ENCODE assay signal across 15 cellular contexts in the genomic region with DNA sequence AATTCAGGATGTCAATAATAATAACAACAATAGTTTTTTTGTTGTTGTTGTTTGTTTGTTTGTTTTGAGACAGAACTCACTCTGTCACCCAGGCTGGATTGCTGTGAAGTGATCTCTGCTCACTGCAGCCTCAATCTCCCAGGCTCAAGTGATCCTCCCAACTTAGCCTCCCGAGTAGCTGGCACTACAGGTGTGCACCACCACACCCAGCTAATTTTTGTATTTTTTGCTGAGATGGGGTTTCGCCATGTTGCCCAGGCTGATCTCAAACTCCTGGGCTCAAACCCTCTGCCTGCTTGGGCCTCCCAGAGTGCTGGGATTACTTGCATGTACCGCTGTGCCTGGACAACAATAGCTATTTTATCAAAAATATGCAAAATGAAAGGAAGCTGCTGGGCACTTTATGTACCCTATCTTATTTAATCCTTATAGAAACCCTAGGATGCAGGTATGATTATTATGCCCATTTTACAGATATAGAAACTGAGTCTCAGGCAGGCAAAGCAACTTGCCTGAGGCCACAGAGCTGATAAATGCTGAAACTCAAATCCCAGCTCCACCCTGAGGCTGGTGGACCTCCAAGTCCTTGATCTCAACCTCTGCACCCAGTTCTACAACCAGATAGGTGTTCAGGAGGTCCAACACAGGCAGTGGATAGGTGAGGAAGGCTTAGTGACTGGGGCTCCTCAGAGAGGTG. TPM values are rescaled to one million over a fixed set of nuclear protein-coding genes. Genes with fewer than 3 reads are reported as not detected.
DNase-seq lines count a peak whose midpoint lies in the region; ATAC-seq and TF ChIP-seq lines count a peak whose summit lies in the region.
"Had no signal": no experiment of that assay in that cellular context is flagged by ENCODE, and none has a peak within 500 bp of the region (broad histone marks: within the 10 kb centered on the region; RNA-seq: fewer than 3 reads in every experiment).

No MANE protein-coding gene starts in this region.

- H3K4me3 Mint-ChIP-seq in WTC11 = no peak overlapping the region
- no peak overlapping the region for H3K4me3 Mint-ChIP-seq in effector memory CD8-positive, alpha-beta T cell
- H3K4me3 Mint-ChIP-seq: B cell; CD4-positive, alpha-beta T cell; HFFc6 had no signal

- TF ChIP-seq POLR2A in HCT116 (IDR thresholded peaks at IDR 0.05; ENCODE audit: borderline replicate concordance, extremely low read depth, insufficient read depth, insufficient read length) = no peak

- no peak for DNase-seq in HCT116 (ENCODE audit: low read depth, low spot score)
- DNase-seq in WTC11 (ENCODE audit: low spot score) = no peak
- no peak for DNase-seq in dorsolateral prefrontal cortex
- DNase-seq in sciatic nerve (ENCODE audit: low spot score) = peak; percentile 0
- no peak for DNase-seq in hepatic stellate cell (ENCODE audit: low spot score)
- DNase-seq in effector memory CD8-positive, alpha-beta T cell = no peak
- no peak for DNase-seq in stimulated activated naive CD4-positive, alpha-beta T cell treated with Interleukin-2 at 50 U/mL for 16 hours (lab: John Stamatoyannopoulos, UW)
- DNase-seq in central memory CD4-positive, alpha-beta T cell = no peak
- DNase-seq: CD4-positive, alpha-beta T cell; DMS79; HFFc6 had no signal

- no peaks in the 10 kb centered on the region for H3K79me2 ChIP-seq in HCT116 (ENCODE audit: insufficient read depth, low read length)

- H3K4me1 Mint-ChIP-seq in WTC11 = peaks cover 7% of the 10 kb centered on the region; the same call in 1 of the 2 replicates
- no peaks in the 10 kb centered on the region for H3K4me1 Mint-ChIP-seq in effector memory CD8-positive, alpha-beta T cell (ENCODE audit: low read depth in 2 of 2)
- H3K4me1 Mint-ChIP-seq: B cell had no signal

- no peak overlapping the region for H3K27ac Mint-ChIP-seq in WTC11
- no peak overlapping the region for H3K27ac Mint-ChIP-seq in effector memory CD8-positive, alpha-beta T cell
- H3K27ac Mint-ChIP-seq: B cell; CD4-positive, alpha-beta T cell; HFFc6 had no signal

- H3K27ac ChIP-seq in HCT116 (ENCODE audit: low read depth, low read length) = no peak overlapping the region
- peak overlapping the region in 56 of 59 donors; percentile 16 to 93 (median 74) for H3K27ac ChIP-seq in dorsolateral prefrontal cortex
- H3K27ac ChIP-seq: HL-60 had no signal

- RAD21 ChIA-PET in HCT116 (lab: Charles Lee; ENCODE audit: low non-redundant PET in 1 of 2, low total read pairs in 2 of 2, uncharacterized antibody in 2 of 2, unreplicated experiment in 2 of 2) = no interaction called here

- H3K27me3 Mint-ChIP-seq in WTC11 (ENCODE audit: low read depth) = peaks cover 5% of the 10 kb centered on the region; the same call in 1 of the 2 replicates
- H3K27me3 Mint-ChIP-seq in effector memory CD8-positive, alpha-beta T cell = peaks cover 0 to 16% of the 10 kb centered on the region in 2 donors
- H3K27me3 Mint-ChIP-seq: CD4-positive, alpha-beta T cell had no signal

- POLR2A ChIA-PET in HCT116 (lab: Charles Lee) (interaction anchor here (0.5 kb wide), 1 partner anchor 44 kb away, joined by 8 read pairs; no protein-coding TSS in a partner anchor), WTC11 (lab: Charles Lee) (no interaction called here)

- BruUV-seq in HCT116 (replicated peaks; lab: Mats Ljungman, UMichigan) = no TSS peak

- no peak overlapping the region for H3K4me2 ChIP-seq in HCT116 (ENCODE audit: low read length)

- H3K9me3 ChIP-seq in HCT116 (ENCODE audit: control insufficient read depth in 1 of 2, insufficient read depth in 1 of 2, low read depth in 1 of 2, low read length in 2 of 2) = no peaks in the 10 kb centered on the region
- H3K9me3 ChIP-seq: HAP-1 had no signal

- H3K27me3 ChIP-seq in HCT116 (ENCODE audit: insufficient read depth, low read length) (no peaks in the 10 kb centered on the region), dorsolateral prefrontal cortex (no peaks in the 10 kb centered on the region)

- H3K36me3 Mint-ChIP-seq in WTC11 = no peaks in the 10 kb centered on the region
- H3K36me3 Mint-ChIP-seq in effector memory CD8-positive, alpha-beta T cell (ENCODE audit: insufficient read depth) = no peaks in the 10 kb centered on the region

- CTCF ChIA-PET in HCT116 (lab: Charles Lee) (no interaction called here), WTC11 (lab: Charles Lee) (interaction anchor here (0.6 to 5.0 kb wide), 8 partner anchors 13 to 257 kb away, joined by 3 to 42 read pairs (median 6); partner anchors contain the start of genes CITED4 and RIMS3)

- no peak for TF ChIP-seq RAD21 in HCT116 (IDR thresholded peaks at IDR 0.05; ENCODE audit: low read depth)

- H3K9me3 Mint-ChIP-seq in WTC11 = no peaks in the 10 kb centered on the region
- H3K9me3 Mint-ChIP-seq in effector memory CD8-positive, alpha-beta T cell = no peaks in the 10 kb centered on the region
- H3K9me3 Mint-ChIP-seq: CD4-positive, alpha-beta T cell; HFFc6 had no signal

- H3K36me3 ChIP-seq in HCT116 (ENCODE audit: control insufficient read depth in 1 of 2, insufficient read depth in 2 of 2, low read length in 2 of 2) = no peaks in the 10 kb centered on the region
- H3K36me3 ChIP-seq: HAP-1 had no signal

- no peak overlapping the region for H2AFZ ChIP-seq in HCT116 (ENCODE audit: low read depth, low read length, poor library complexity, severe bottlenecking)

- H3K4me1 ChIP-seq in HCT116 (ENCODE audit: control insufficient read depth in 1 of 2, insufficient read depth in 2 of 2, low read length in 2 of 2) = peaks cover 17 to 35% of the 10 kb centered on the region in 2 experiments; a peak in 3 of 4 replicates

- H3K4me3 ChIP-seq in HCT116 (replicated peaks in 1 of 2; ENCODE audit: low read depth in 1 of 2, low read length in 2 of 2) = no peak overlapping the region
- H3K4me3 ChIP-seq in dorsolateral prefrontal cortex = no peak overlapping the region
- H3K4me3 ChIP-seq: GM12878, HAP-1 had no signal

- no peak overlapping the region for H3K9ac ChIP-seq in HCT116 (ENCODE audit: low read length)

- H4K20me1 ChIP-seq in HCT116 (ENCODE audit: insufficient read depth) = no peaks in the 10 kb centered on the region

- H3K9me2 ChIP-seq in HCT116 (ENCODE audit: insufficient read depth) = no peaks in the 10 kb centered on the region

- TF ChIP-seq CTCF in HCT116 (IDR thresholded peaks at IDR 0.05 in 2 of 3, conservative IDR thresholded peaks at IDR 0.05 in 1 of 3; ENCODE audit: borderline replicate concordance in 1 of 3, insufficient read depth in 1 of 3, low read depth in 2 of 3, low read length in 2 of 3) (no peak), WTC11 (IDR thresholded peaks at IDR 0.05) (no peak), dorsolateral prefrontal cortex (IDR thresholded peaks at IDR 0.05 in 54 of 56, conservative IDR thresholded peaks at IDR 0.05 in 2 of 56; ENCODE audit: low read depth in 1 of 56, partially characterized antibody in 56 of 56) (no peak)

- no peak for ATAC-seq in HCT116
- no peak for ATAC-seq in WTC11
- ATAC-seq in sciatic nerve = no peak
- ATAC-seq in effector memory CD8-positive, alpha-beta T cell (replicated peaks) = no peak
- ATAC-seq: GM12878 had no signal

- intact Hi-C loops in HCT116 (cut with micrococcal nuclease) = loop anchor here (1.0 kb wide), 1 partner anchor 13 kb away; no protein-coding TSS in a partner anchor
- intact Hi-C loops in dorsolateral prefrontal cortex (cut with DNase I) = no loop called here
- intact Hi-C loops in sciatic nerve (cut with DNase I) = no loop called here

TF ChIP-seq in HCT116, 20 proteins besides CTCF, POLR2A, EP300 and RAD21:
- TF ChIP-seq POLR2AphosphoS5 (IDR thresholded peaks at IDR 0.05; ENCODE audit: low read depth, low read length) = no peak
- TF ChIP-seq CBX3 (IDR thresholded peaks at IDR 0.05; ENCODE audit: low read depth) = peak; percentile 50; the same call in 1 of the 2 replicates
- 0 out of 2 replicates have a peak, but pooled peaks have one; percentile 13 for TF ChIP-seq MAX (IDR thresholded peaks at IDR 0.05)
- TF ChIP-seq SP1 (IDR thresholded peaks at IDR 0.05; ENCODE audit: low read depth) = no peak

TF ChIP-seq in WTC11, 78 proteins besides CTCF, POLR2A, EP300 and RAD21 (continues in another document):
- TF ChIP-seq, protein P1, sequence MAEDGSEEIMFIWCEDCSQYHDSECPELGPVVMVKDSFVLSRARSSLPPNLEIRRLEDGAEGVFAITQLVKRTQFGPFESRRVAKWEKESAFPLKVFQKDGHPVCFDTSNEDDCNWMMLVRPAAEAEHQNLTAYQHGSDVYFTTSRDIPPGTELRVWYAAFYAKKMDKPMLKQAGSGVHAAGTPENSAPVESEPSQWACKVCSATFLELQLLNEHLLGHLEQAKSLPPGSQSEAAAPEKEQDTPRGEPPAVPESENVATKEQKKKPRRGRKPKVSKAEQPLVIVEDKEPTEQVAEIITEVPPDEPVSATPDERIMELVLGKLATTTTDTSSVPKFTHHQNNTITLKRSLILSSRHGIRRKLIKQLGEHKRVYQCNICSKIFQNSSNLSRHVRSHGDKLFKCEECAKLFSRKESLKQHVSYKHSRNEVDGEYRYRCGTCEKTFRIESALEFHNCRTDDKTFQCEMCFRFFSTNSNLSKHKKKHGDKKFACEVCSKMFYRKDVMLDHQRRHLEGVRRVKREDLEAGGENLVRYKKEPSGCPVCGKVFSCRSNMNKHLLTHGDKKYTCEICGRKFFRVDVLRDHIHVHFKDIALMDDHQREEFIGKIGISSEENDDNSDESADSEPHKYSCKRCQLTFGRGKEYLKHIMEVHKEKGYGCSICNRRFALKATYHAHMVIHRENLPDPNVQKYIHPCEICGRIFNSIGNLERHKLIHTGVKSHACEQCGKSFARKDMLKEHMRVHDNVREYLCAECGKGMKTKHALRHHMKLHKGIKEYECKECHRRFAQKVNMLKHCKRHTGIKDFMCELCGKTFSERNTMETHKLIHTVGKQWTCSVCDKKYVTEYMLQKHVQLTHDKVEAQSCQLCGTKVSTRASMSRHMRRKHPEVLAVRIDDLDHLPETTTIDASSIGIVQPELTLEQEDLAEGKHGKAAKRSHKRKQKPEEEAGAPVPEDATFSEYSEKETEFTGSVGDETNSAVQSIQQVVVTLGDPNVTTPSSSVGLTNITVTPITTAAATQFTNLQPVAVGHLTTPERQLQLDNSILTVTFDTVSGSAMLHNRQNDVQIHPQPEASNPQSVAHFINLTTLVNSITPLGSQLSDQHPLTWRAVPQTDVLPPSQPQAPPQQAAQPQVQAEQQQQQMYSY (CRISPR knock-in tag; IDR thresholded peaks at IDR 0.05) = 0 out of 2 replicates have a peak, but pooled peaks have one; percentile 19

RNA-seq across cellular contexts. Expression of gene CTPS1, which starts 57.4 kb away (rescaled TPM):
- total RNA-seq in HCT116 (2021; ENCODE audit: unreplicated experiment) (66.4 TPM), WTC11 (2021) (65.7 to 73.4 TPM (median 65.8 TPM) in 3 replicates), dorsolateral prefrontal cortex (10 to 100 TPM; 15.1 to 36.8 (median 22.8) TPM), sciatic nerve (23.5 TPM)
- 32.0 and 41.5 TPM in 2 replicates for polyA plus RNA-seq in HCT116 (2012)

RNA-seq across cellular contexts. Expression of gene CITED4, which starts 60.0 kb away (rescaled TPM):
- total RNA-seq in HCT116 (2021; ENCODE audit: unreplicated experiment) (7.8 TPM), WTC11 (2021) (22.3 to 24.6 TPM (median 23.9 TPM) in 3 replicates), dorsolateral prefrontal cortex (10 to 100 TPM in 97 of 120 experiments, 1 to 10 TPM in 23; 6.5 to 19.9 (median 12.1) TPM), sciatic nerve (5.6 TPM)
- polyA plus RNA-seq in HCT116 (2012) = 4.3 and 6.8 TPM in 2 replicates

Comparison
In these comparisons a context has a peak if more than half of its experiments do, and no peak if none do; other contexts are left out.
1. Of the 4 proteins assayed by ChIP-seq in both WTC11 and HCT116: peak only in WTC11: none; only in HCT116: MAX; in both: none; in neither: 3.